1 cellular context compared by ENCODE assay signal in genomic region chr2:73850009-73850408, GRCh38.
TF ChIP-seq lines count a peak whose summit lies in the region.

No MANE protein-coding gene starts in this region.

TF ChIP-seq in HepG2, 621 proteins besides CTCF, POLR2A, EP300 and RAD21:
- TF ChIP-seq ASH2L (IDR thresholded peaks at IDR 0.05; ENCODE audit: insufficient read length, low read depth, low read length) (no peak), GMEB1 (CRISPR knock-in tag; IDR thresholded peaks at IDR 0.05; ENCODE audit: borderline replicate concordance) (no peak), RBM22 (optimal IDR thresholded peaks at IDR 0.05; ENCODE audit: low read length) (peak; percentile 16), ZNF7 (CRISPR knock-in tag; IDR thresholded peaks at IDR 0.05) (no peak), POGK (CRISPR knock-in tag; conservative IDR thresholded peaks at IDR 0.05) (no peak), ZNF275 (CRISPR knock-in tag; IDR thresholded peaks at IDR 0.05; ENCODE audit: borderline replicate concordance) (no peak)
